ENCODE assay signal across 31 cellular contexts in the genomic region with DNA sequence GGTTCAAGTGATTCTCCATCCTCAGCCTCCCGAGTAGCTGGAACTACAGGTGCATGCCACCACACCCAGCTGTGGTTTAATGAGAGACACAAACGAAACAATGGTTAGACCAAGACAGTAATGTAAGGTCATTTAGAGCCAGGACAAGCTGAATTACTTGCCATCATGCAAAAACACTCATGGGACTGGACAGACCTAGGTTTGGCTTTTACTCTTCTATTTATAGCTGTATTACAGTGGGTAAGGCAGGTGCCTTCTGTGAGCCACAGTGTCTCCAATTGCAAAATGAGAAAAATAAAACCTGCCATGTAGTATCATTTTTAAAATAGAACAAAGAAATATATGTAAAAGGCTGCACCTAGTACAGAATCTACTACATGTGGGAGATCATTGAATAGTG.
"Had no signal": no experiment of that assay in that cellular context is flagged by ENCODE, and none has a peak within 500 bp of the region (broad histone marks: within the 10 kb centered on the region; RNA-seq: fewer than 3 reads in every experiment).

No MANE protein-coding gene starts in this region.

- H3K4me3 ChIP-seq: ascending aorta, cardiac muscle cell had no signal

- H3K4me1 ChIP-seq: ascending aorta had no signal

- H3K27me3 ChIP-seq: ascending aorta, cardiac muscle cell had no signal

- DNase-seq: activated CD4-positive, alpha-beta memory T cell treated with anti-CD3 and anti-CD28 coated beads, Interleukin-2, amount 10 ng/mL, durations not matched to agents 7 days and 5 days; activated CD4-positive, alpha-beta T cell treated with anti-CD3 and anti-CD28 coated beads for 1 hour; activated CD4-positive, alpha-beta T cell treated with anti-CD3 and anti-CD28 coated beads for 36 hours; activated CD4-positive, alpha-beta T cell treated with anti-CD3 and anti-CD28 coated beads for 48 hours; activated CD4-positive, alpha-beta T cell treated with anti-CD3 and anti-CD28 coated beads, Interleukin-2, amount 10 ng/mL, durations not matched to agents 7 days and 5 days; activated CD4-positive, alpha-beta T cell treated with anti-CD3 and anti-CD28 coated beads, Interleukin-2, amount 50 U/mL, for 48 hours; activated CD4-positive, CD25-positive, alpha-beta regulatory T cell; activated CD8-positive, alpha-beta memory T cell treated with anti-CD3 and anti-CD28 coated beads for 24 hours; activated CD8-positive, alpha-beta memory T cell treated with anti-CD3 and anti-CD28 coated beads, Interleukin-2, amount 10 ng/mL, durations not matched to agents 7 days and 5 days; activated CD8-positive, alpha-beta memory T cell treated with anti-CD3 and anti-CD28 coated beads, Interleukin-2, amount 50 U/mL, for 48 hours; activated CD8-positive, alpha-beta T cell treated with anti-CD3 and anti-CD28 coated beads, Interleukin-2, amount 10 ng/mL, durations not matched to agents 7 days and 5 days; activated effector memory CD4-positive, alpha-beta T cell treated with Interleukin-2 at 50 U/mL for 16 hours; activated gamma-delta T cell; activated naive CD4-positive, alpha-beta T cell treated with anti-CD3 and anti-CD28 coated beads, Interleukin-2, amount 10 ng/mL, durations not matched to agents 7 days and 5 days; activated naive CD4-positive, alpha-beta T cell treated with Interleukin-2 at 50 U/mL for 16 hours; activated naive CD8-positive, alpha-beta T cell treated with anti-CD3 and anti-CD28 coated beads, Interleukin-2, amount 10 ng/mL, durations not matched to agents 7 days and 5 days; activated naive CD8-positive, alpha-beta T cell treated with anti-CD3 and anti-CD28 coated beads, Interleukin-2, amount 50 U/mL, for 24 hours; activated T-cell treated with anti-CD3 and anti-CD28 coated beads, Interleukin-2, amount 50 U/mL, for 24 hours; activated T-cell treated with anti-CD3 and anti-CD28 coated beads, Interleukin-2, amount 50 U/mL, for 48 hours; amygdala; anterior cingulate cortex; caudate nucleus; cerebellar nuclear complex; T-helper 1 cell; T-helper 2 cell; T-helper 9 cell; WERI-Rb-1 had no signal

- H3K27ac ChIP-seq: ascending aorta, cardiac muscle cell, WERI-Rb-1 had no signal

- ATAC-seq: activated CD4-positive, alpha-beta T cell treated with anti-CD3 and anti-CD28 coated beads for 36 hours; activated CD4-positive, CD25-positive, alpha-beta regulatory T cell treated with anti-CD3 and anti-CD28 coated beads, Interleukin-2, amount 50 U/mL, for 24 hours; activated CD8-positive, alpha-beta memory T cell treated with anti-CD3 and anti-CD28 coated beads, Interleukin-2, amount 10 ng/mL, durations not matched to agents 7 days and 5 days; activated CD8-positive, alpha-beta T cell treated with anti-CD3 and anti-CD28 coated beads, Interleukin-2, amount 10 ng/mL, durations not matched to agents 7 days and 5 days; activated naive CD8-positive, alpha-beta T cell treated with anti-CD3 and anti-CD28 coated beads, Interleukin-2, amount 50 U/mL, for 24 hours; WTC11 had no signal

- H3K9me3 ChIP-seq: ascending aorta had no signal

- H3K36me3 ChIP-seq: ascending aorta, cardiac muscle cell, WERI-Rb-1 had no signal
